15 cellular contexts compared by ENCODE assay signal in the genomic region with DNA sequence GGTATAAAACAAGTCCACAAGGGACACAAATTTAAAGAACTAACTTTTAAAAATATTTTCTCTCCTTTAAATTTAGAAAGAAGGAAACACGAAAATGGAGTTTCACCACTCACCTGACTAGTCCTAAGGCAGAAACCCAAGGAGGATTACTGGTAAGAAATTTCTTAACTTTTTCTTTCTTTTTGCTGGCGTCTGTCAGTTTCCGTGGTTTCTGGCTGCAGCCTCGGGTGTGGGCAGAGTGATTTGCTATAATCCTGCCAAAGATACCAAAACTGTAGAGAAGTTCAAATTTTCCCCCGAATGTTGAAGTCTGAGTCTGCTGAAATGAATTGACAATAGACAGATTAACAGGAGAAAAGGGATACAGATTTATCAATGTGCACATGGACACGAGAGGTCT.
A peak's percentile ranks its signal among the peaks of the same experiment; 100 is the strongest.
DNase-seq lines count a peak whose midpoint lies in the region; ATAC-seq, FAIRE-seq and TF ChIP-seq lines count a peak whose summit lies in the region.
"Had no signal": no experiment of that assay in that cellular context is flagged by ENCODE, and none has a peak within 500 bp of the region (broad histone marks: within the 10 kb centered on the region; RNA-seq: fewer than 3 reads in every experiment).

No MANE protein-coding gene starts in this region.

- no peaks in the 10 kb centered on the region for H3K9me3 ChIP-seq in GM12878 (replicated peaks; ENCODE audit: control insufficient read depth, insufficient read depth, low read length)

- TF ChIP-seq CTCF in GM12878 (IDR thresholded peaks at IDR 0.05 in 2 of 3, conservative IDR thresholded peaks at IDR 0.05 in 1 of 3; ENCODE audit: control insufficient read depth in 2 of 3, extremely low read depth in 1 of 3, insufficient read depth in 1 of 3, low read depth in 3 of 3, low read length in 3 of 3): no peak

- no peaks in the 10 kb centered on the region for H3K4me1 Mint-ChIP-seq in activated CD4-positive, alpha-beta T cell treated with anti-CD3 and anti-CD28 coated beads, Interleukin-2, amount 10 ng/mL, durations not matched to agents 24 days and 14 days
- H3K4me1 Mint-ChIP-seq: CD4-positive, CD25-positive, alpha-beta regulatory T cell had no signal

- RAD21 ChIA-PET in GM12878 (lab: Charles Lee; ENCODE audit: unreplicated experiment): no interaction called here

- peak overlapping the region; percentile 79 for H3K9ac ChIP-seq in GM12878 (ENCODE audit: control insufficient read depth, insufficient read depth, low read length)

- no peak overlapping the region for H3K27ac Mint-ChIP-seq in activated CD4-positive, alpha-beta T cell treated with anti-CD3 and anti-CD28 coated beads, Interleukin-2, amount 10 ng/mL, durations not matched to agents 24 days and 14 days
- H3K27ac Mint-ChIP-seq: activated naive CD4-positive, alpha-beta T cell treated with anti-CD3 and anti-CD28 coated beads for 36 hours had no signal

- peaks cover 32% of the 10 kb centered on the region for H3K4me1 ChIP-seq in GM12878 (ENCODE audit: control insufficient read depth, insufficient read depth, low read length)

- BruUV-seq in GM12878 (replicated peaks; lab: Mats Ljungman, UMichigan): no TSS peak

- H3K27ac ChIP-seq in GM12878 (ENCODE audit: control insufficient read depth, insufficient read depth): peak overlapping the region; percentile 91
- H3K27ac ChIP-seq: WERI-Rb-1 had no signal

- ATAC-seq in GM21717 (IDR thresholded peaks at IDR 0.05; ENCODE audit: unreplicated experiment) (peak; percentile 18), HG03571 (IDR thresholded peaks at IDR 0.05; ENCODE audit: unreplicated experiment) (peak; percentile 15), GM12878 (peak; percentile 29)
- ATAC-seq: left cardiac atrium, right cardiac atrium had no signal

- peaks cover 4% of the 10 kb centered on the region for H3K9me3 Mint-ChIP-seq in activated CD4-positive, alpha-beta T cell treated with anti-CD3 and anti-CD28 coated beads, Interleukin-2, amount 10 ng/mL, durations not matched to agents 24 days and 14 days

- H3K27me3 Mint-ChIP-seq in activated CD4-positive, alpha-beta T cell treated with anti-CD3 and anti-CD28 coated beads, Interleukin-2, amount 10 ng/mL, durations not matched to agents 24 days and 14 days: no peaks in the 10 kb centered on the region
- H3K27me3 Mint-ChIP-seq: CD4-positive, CD25-positive, alpha-beta regulatory T cell had no signal

- peak overlapping the region; percentile 71 for H3K4me3 ChIP-seq in GM12878

- no peak for TF ChIP-seq EP300 in GM12878 (IDR thresholded peaks at IDR 0.05; ENCODE audit: borderline replicate concordance in 1 of 2, control insufficient read depth in 1 of 2, low read depth in 2 of 2, low read length in 2 of 2)

- no peaks in the 10 kb centered on the region for H3K27me3 ChIP-seq in GM12878 (replicated peaks in 1 of 2; ENCODE audit: control insufficient read depth in 2 of 2, insufficient read depth in 2 of 2, low read length in 1 of 2)

- DNase-seq in GM18507 (ENCODE audit: extremely low spot score, insufficient read length, low read depth) (no peak), GM12878 (ENCODE audit: low read depth, low spot score) (no peak), superior temporal gyrus (ENCODE audit: extremely low spot score) (no peak), COLO668 (lab: John Stamatoyannopoulos, UW; ENCODE audit: unreplicated experiment) (no peak), D341Med (ENCODE audit: low spot score) (no peak)
- DNase-seq in activated CD4-positive, alpha-beta T cell treated with anti-CD3 and anti-CD28 coated beads, Interleukin-2, amount 10 ng/mL, durations not matched to agents 24 days and 14 days: no peak
- DNase-seq: activated naive CD4-positive, alpha-beta T cell treated with anti-CD3 and anti-CD28 coated beads for 36 hours; CD4-positive, CD25-positive, alpha-beta regulatory T cell; central memory CD4-positive, alpha-beta T cell; left cardiac atrium; NCI-H187 treated with DMSO at 0.1 percent for 48 hours; right cardiac atrium; WERI-Rb-1 had no signal

- peak overlapping the region; percentile 61 for H2AFZ ChIP-seq in GM12878 (ENCODE audit: control insufficient read depth, low read depth, low read length)

- FAIRE-seq in GM18507 (lab: Jason Lieb, UNC) (peak; percentile 78), GM12878 (lab: Jason Lieb, UNC) (no peak)

- POLR2A ChIA-PET in GM12878 (lab: Charles Lee): no interaction called here

- CTCF ChIA-PET in GM12878 (lab: Yijun Ruan, JAX): interaction anchor here (0.6 to 1.8 kb wide), 4 partner anchors 10 to 846 kb away, joined by 3 to 4 read pairs (median 3); no protein-coding TSS in a partner anchor

- no peak for TF ChIP-seq RAD21 in GM12878 (IDR thresholded peaks at IDR 0.05; ENCODE audit: insufficient read depth, low read depth, low read length)

- no peak overlapping the region for H3K4me3 Mint-ChIP-seq in activated CD4-positive, alpha-beta T cell treated with anti-CD3 and anti-CD28 coated beads, Interleukin-2, amount 10 ng/mL, durations not matched to agents 24 days and 14 days
- H3K4me3 Mint-ChIP-seq: activated naive CD4-positive, alpha-beta T cell treated with anti-CD3 and anti-CD28 coated beads for 36 hours; CD4-positive, CD25-positive, alpha-beta regulatory T cell had no signal

- H3K4me2 ChIP-seq in GM12878 (ENCODE audit: control insufficient read depth, insufficient read depth): peak overlapping the region; percentile 92

- H4K20me1 ChIP-seq in GM12878 (ENCODE audit: control insufficient read depth, insufficient read depth): no peaks in the 10 kb centered on the region

- no peak for TF ChIP-seq POLR2A in GM12878 (IDR thresholded peaks at IDR 0.05; ENCODE audit: low read depth, low read length)

- intact Hi-C loops in GM12878 (cut with micrococcal nuclease; ENCODE audit: unreplicated experiment): loop anchor here (2.0 to 5.0 kb wide), 2 partner anchors 246 to 846 kb away; no protein-coding TSS in a partner anchor
- intact Hi-C loops in activated CD4-positive, alpha-beta T cell treated with anti-CD3 and anti-CD28 coated beads, Interleukin-2, amount 10 ng/mL, durations not matched to agents 24 days and 14 days (cut with micrococcal nuclease): no loop called here

- 0% methylated on average over 6 of the region's 6 CpGs for WGBS in GM12878 (ENCODE audit: insufficient coverage, insufficient replicate concordance, low lambda C conversion rate, missing lambda C conversion rate)

- SMC1A ChIA-PET in GM12878 (lab: Charles Lee; ENCODE audit: uncharacterized antibody, unreplicated experiment): interaction anchor here (1.2 kb wide), 1 partner anchor 9 kb away, joined by 3 read pairs; no protein-coding TSS in a partner anchor

- H3K36me3 ChIP-seq in GM12878 (ENCODE audit: control insufficient read depth in 2 of 2, insufficient read depth in 2 of 2, low read length in 1 of 2): no peaks in the 10 kb centered on the region
- H3K36me3 ChIP-seq: WERI-Rb-1 had no signal

- in situ Hi-C loops in GM12878 (cut with MboI): loop anchor here (5.0 kb wide), 1 partner anchor 844 kb away; the partner anchor contains the start of gene ALCAM

- peaks cover 4% of the 10 kb centered on the region for H3K79me2 ChIP-seq in GM12878 (ENCODE audit: control insufficient read depth, insufficient read depth, low read length)

- no peaks in the 10 kb centered on the region for H3K36me3 Mint-ChIP-seq in activated CD4-positive, alpha-beta T cell treated with anti-CD3 and anti-CD28 coated beads, Interleukin-2, amount 10 ng/mL, durations not matched to agents 24 days and 14 days (ENCODE audit: low read depth)
- H3K36me3 Mint-ChIP-seq: CD4-positive, CD25-positive, alpha-beta regulatory T cell had no signal

TF ChIP-seq in GM12878, 131 proteins besides CTCF, POLR2A, EP300 and RAD21:
- TF ChIP-seq RUNX3 (IDR thresholded peaks at IDR 0.05; ENCODE audit: low read length): peak; percentile 56
- TF ChIP-seq IRF4 (IDR thresholded peaks at IDR 0.05; ENCODE audit: low read depth, low read length): no peak
- TF ChIP-seq, protein P1, sequence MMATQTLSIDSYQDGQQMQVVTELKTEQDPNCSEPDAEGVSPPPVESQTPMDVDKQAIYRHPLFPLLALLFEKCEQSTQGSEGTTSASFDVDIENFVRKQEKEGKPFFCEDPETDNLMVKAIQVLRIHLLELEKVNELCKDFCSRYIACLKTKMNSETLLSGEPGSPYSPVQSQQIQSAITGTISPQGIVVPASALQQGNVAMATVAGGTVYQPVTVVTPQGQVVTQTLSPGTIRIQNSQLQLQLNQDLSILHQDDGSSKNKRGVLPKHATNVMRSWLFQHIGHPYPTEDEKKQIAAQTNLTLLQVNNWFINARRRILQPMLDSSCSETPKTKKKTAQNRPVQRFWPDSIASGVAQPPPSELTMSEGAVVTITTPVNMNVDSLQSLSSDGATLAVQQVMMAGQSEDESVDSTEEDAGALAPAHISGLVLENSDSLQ (IDR thresholded peaks at IDR 0.05): peak; percentile 19; the same call in 1 of the 2 replicates
